1 cellular context compared by ENCODE assay signal in genomic region chr20:13995086-13995665, GRCh38.
TF ChIP-seq lines count a peak whose summit lies in the region.

Gene MACROD2 (plus strand): TSS chr20:13995516.

TF ChIP-seq in A549, 52 proteins besides CTCF, POLR2A, EP300 and RAD21 (continued from another document):
- TF ChIP-seq E2F6 (IDR thresholded peaks at IDR 0.05; ENCODE audit: borderline replicate concordance, low read depth) (peak; percentile 95), HDAC2 (IDR thresholded peaks at IDR 0.05) (no peak)
TF ChIP-seq in A549: peak in this region for 5.
